ENCODE assay signal across 8 cellular contexts in genomic region chr19:48321372-48321621, GRCh38. TPM values are rescaled to one million over a fixed set of nuclear protein-coding genes. Genes with fewer than 3 reads are reported as not detected.
DNase-seq lines count a peak whose midpoint lies in the region; ATAC-seq and TF ChIP-seq lines count a peak whose summit lies in the region.

No MANE protein-coding gene starts in this region.

- no peaks in the 10 kb centered on the region for H3K27me3 ChIP-seq in CD4-positive, CD25-positive, alpha-beta regulatory T cell (ENCODE audit: control insufficient read depth, insufficient read depth, low read length)
- H3K27me3 ChIP-seq in esophagus squamous epithelium, result no peaks in the 10 kb centered on the region

- peak overlapping the region; percentile 93 to 99 (median 97) for H3K4me3 Mint-ChIP-seq in CD4-positive, CD25-positive, alpha-beta regulatory T cell
- peak overlapping the region; percentile 95 for H3K4me3 Mint-ChIP-seq in natural killer cell

- intact Hi-C loops in esophagus squamous epithelium (cut with DNase I) (no loop called here), natural killer cell (cut with micrococcal nuclease) (loop anchor here (5.0 kb wide), 1 partner anchor 41 kb away; the partner anchor contains the start of genes SYNGR4 and TMEM143)

- no peaks in the 10 kb centered on the region for H3K36me3 ChIP-seq in CD4-positive, CD25-positive, alpha-beta regulatory T cell (ENCODE audit: control insufficient read depth, insufficient read depth, low read length)
- no peaks in the 10 kb centered on the region for H3K36me3 ChIP-seq in esophagus squamous epithelium

- TF ChIP-seq POLR2A in esophagus squamous epithelium (IDR thresholded peaks at IDR 0.05), result peak in 1 of 4 donors; percentile 66

- peaks cover 53% of the 10 kb centered on the region for H3K4me1 ChIP-seq in CD4-positive, CD25-positive, alpha-beta regulatory T cell (ENCODE audit: control insufficient read depth, insufficient read depth, low read length, poor library complexity, severe bottlenecking)
- H3K4me1 ChIP-seq in esophagus squamous epithelium, result peaks cover 17 to 65% (median 34%) of the 10 kb centered on the region in 3 donors

- peak overlapping the region; percentile 99 for H3K27ac ChIP-seq in CD4-positive, CD25-positive, alpha-beta regulatory T cell (ENCODE audit: insufficient read depth, low read length, poor library complexity, severe bottlenecking)
- H3K27ac ChIP-seq in esophagus squamous epithelium, result peak overlapping the region; percentile 98 to 99 (median 98)

- no peaks in the 10 kb centered on the region for H3K9me3 ChIP-seq in CD4-positive, CD25-positive, alpha-beta regulatory T cell (ENCODE audit: control insufficient read depth in 2 of 2, low read length in 2 of 2)
- no peaks in the 10 kb centered on the region for H3K9me3 ChIP-seq in esophagus squamous epithelium

- peak; percentile 88 to 98 (median 95) for DNase-seq in CD4-positive, CD25-positive, alpha-beta regulatory T cell
- DNase-seq in KBM-7 (peak; percentile 93), esophagus squamous epithelium (lab: John Stamatoyannopoulos, UW) (peak; percentile 96), natural killer cell (peak; percentile 87)
- DNase-seq in activated T-cell treated with anti-CD3 and anti-CD28 coated beads, Interleukin-2, amount 50 U/mL, for 48 hours, result peak; percentile 96 to 98
- peak; percentile 87 to 97 (median 92) for DNase-seq in stimulated activated naive CD4-positive, alpha-beta T cell (lab: John Stamatoyannopoulos, UW)

- TF ChIP-seq CTCF in esophagus squamous epithelium (IDR thresholded peaks at IDR 0.05) (no peak), natural killer cell (IDR thresholded peaks at IDR 0.05) (no peak)

- peak overlapping the region; percentile 72 for H3K4me3 ChIP-seq in CD4-positive, CD25-positive, alpha-beta regulatory T cell (ENCODE audit: low read depth, low read length)
- peak overlapping the region; percentile 52 to 83 (median 61) for H3K4me3 ChIP-seq in esophagus squamous epithelium

- peaks cover 12% of the 10 kb centered on the region for H3K27me3 Mint-ChIP-seq in CD4-positive, CD25-positive, alpha-beta regulatory T cell
- no peaks in the 10 kb centered on the region for H3K27me3 Mint-ChIP-seq in natural killer cell (ENCODE audit: low read depth in 2 of 2)

- H3K9me3 Mint-ChIP-seq in CD4-positive, CD25-positive, alpha-beta regulatory T cell, result peaks cover 0 to 3% (median 0%) of the 10 kb centered on the region in 7 donors
- H3K9me3 Mint-ChIP-seq in natural killer cell, result no peaks in the 10 kb centered on the region

- peak; percentile 50 to 56 for ATAC-seq in CD4-positive, CD25-positive, alpha-beta regulatory T cell (ENCODE audit: low read depth in 2 of 2)
- ATAC-seq in GM21390 (IDR thresholded peaks at IDR 0.05; ENCODE audit: unreplicated experiment) (peak; percentile 36), natural killer cell (peak; percentile 56 to 78 (median 64))

- whole genome bisulfite sequencing in esophagus squamous epithelium, 2 donors, result 0 to 2% methylated on average over 7 to 9 of the region's 22 CpGs

- H3K36me3 Mint-ChIP-seq in CD4-positive, CD25-positive, alpha-beta regulatory T cell, result peaks cover 8% of the 10 kb centered on the region
- H3K36me3 Mint-ChIP-seq in natural killer cell, result no peaks in the 10 kb centered on the region

- H3K27ac Mint-ChIP-seq in CD4-positive, CD25-positive, alpha-beta regulatory T cell, result peak overlapping the region; percentile 97 to 100 (median 99)
- peak overlapping the region; percentile 99 to 100 for H3K27ac Mint-ChIP-seq in natural killer cell

- in situ Hi-C loops in KBM-7 (cut with MboI; ENCODE audit: low pct_unique_long_range_greater_than_20kb, low sequenced_read_pairs), result no loop called here

- H3K4me1 Mint-ChIP-seq in CD4-positive, CD25-positive, alpha-beta regulatory T cell, result peaks cover 0 to 61% (median 42%) of the 10 kb centered on the region in 4 donors
- H3K4me1 Mint-ChIP-seq in natural killer cell, result peaks cover 49 to 62% of the 10 kb centered on the region in 2 donors

TF ChIP-seq in PFSK-1, 5 proteins besides CTCF, POLR2A, EP300 and RAD21:
- TF ChIP-seq TAF1 (IDR thresholded peaks at IDR 0.05; ENCODE audit: borderline replicate concordance, insufficient read depth, low read length), result 0 out of 2 replicates have a peak, but pooled peaks have one; percentile 42
- TF ChIP-seq REST (IDR thresholded peaks at IDR 0.05; ENCODE audit: insufficient read depth in 1 of 2, low read depth in 2 of 2, low read length in 2 of 2), result no peak
- TF ChIP-seq SIN3A (IDR thresholded peaks at IDR 0.05; ENCODE audit: borderline replicate concordance, insufficient read depth, low read length), result peak; percentile 16; the same call in 1 of the 2 replicates

RNA-seq across cellular contexts. Expression of gene EMP3, which starts 4.1 kb away (rescaled TPM):
- 290 TPM for total RNA-seq in CD4-positive, CD25-positive, alpha-beta regulatory T cell
- polyA plus RNA-seq in CD4-positive, CD25-positive, alpha-beta regulatory T cell, result 1,000 to 10,000 TPM in 2 of 4 donors, 100 to 1,000 TPM in 2; 809 to 1,327 (median 1,095) TPM
- 142 TPM for polyA plus RNA-seq in PFSK-1 (2012; ENCODE audit: insufficient read length, low read depth)
- total RNA-seq in esophagus squamous epithelium, result 10 to 100 TPM in 1 of 4 donors, 1 to 10 TPM in 3; 2.0 to 23.7 (median 6.0) TPM
- 100 to 1,000 TPM; 284 to 342 (median 334) TPM for total RNA-seq in natural killer cell

RNA-seq across cellular contexts. Expression of gene TMEM143, which starts 42.4 kb away (rescaled TPM):
- total RNA-seq in CD4-positive, CD25-positive, alpha-beta regulatory T cell, result 9.3 TPM
- 1 to 10 TPM; 1.9 to 5.3 (median 4.5) TPM for polyA plus RNA-seq in CD4-positive, CD25-positive, alpha-beta regulatory T cell
- polyA plus RNA-seq in PFSK-1 (2012; ENCODE audit: insufficient read length, low read depth), result 5.7 TPM
- total RNA-seq in esophagus squamous epithelium (1 to 10 TPM; 3.2 to 9.3 (median 6.2) TPM), natural killer cell (10 to 100 TPM; 10.2 to 12.3 (median 11.1) TPM)

RNA-seq across cellular contexts. Expression of gene SYNGR4, which starts 42.9 kb away (rescaled TPM):
- not detected for total RNA-seq in CD4-positive, CD25-positive, alpha-beta regulatory T cell
- polyA plus RNA-seq in CD4-positive, CD25-positive, alpha-beta regulatory T cell, result not detected
- not detected for polyA plus RNA-seq in PFSK-1 (2012; ENCODE audit: insufficient read length, low read depth)
- total RNA-seq in esophagus squamous epithelium (not detected), natural killer cell (not detected)

RNA-seq across cellular contexts. Expression of gene ZNF114, which starts 51.4 kb away (rescaled TPM):
- total RNA-seq in CD4-positive, CD25-positive, alpha-beta regulatory T cell, result not detected
- not detected for polyA plus RNA-seq in CD4-positive, CD25-positive, alpha-beta regulatory T cell
- 0.60 TPM for polyA plus RNA-seq in PFSK-1 (2012; ENCODE audit: insufficient read length, low read depth)
- total RNA-seq in esophagus squamous epithelium, result not detected
- not detected for total RNA-seq in natural killer cell

Comparison
In these comparisons a context has a peak if more than half of its experiments do, and no peak if none do; other contexts are left out.
1. Peak in every context shown above with its lines: DNase-seq, ATAC-seq, H3K4me3 ChIP-seq and H3K27ac ChIP-seq.
2. RNA of gene EMP3, which starts 4.1 kb away (total RNA-seq): 284 to 342 TPM in natural killer cell and 290 TPM in CD4-positive, CD25-positive, alpha-beta regulatory T cell (single experiment); 2.0 to 23.7 TPM in esophagus squamous epithelium; every median in the first group is over 10 times any median in the second.